ENCODE assay signal across 13 cellular contexts in the genomic region with DNA sequence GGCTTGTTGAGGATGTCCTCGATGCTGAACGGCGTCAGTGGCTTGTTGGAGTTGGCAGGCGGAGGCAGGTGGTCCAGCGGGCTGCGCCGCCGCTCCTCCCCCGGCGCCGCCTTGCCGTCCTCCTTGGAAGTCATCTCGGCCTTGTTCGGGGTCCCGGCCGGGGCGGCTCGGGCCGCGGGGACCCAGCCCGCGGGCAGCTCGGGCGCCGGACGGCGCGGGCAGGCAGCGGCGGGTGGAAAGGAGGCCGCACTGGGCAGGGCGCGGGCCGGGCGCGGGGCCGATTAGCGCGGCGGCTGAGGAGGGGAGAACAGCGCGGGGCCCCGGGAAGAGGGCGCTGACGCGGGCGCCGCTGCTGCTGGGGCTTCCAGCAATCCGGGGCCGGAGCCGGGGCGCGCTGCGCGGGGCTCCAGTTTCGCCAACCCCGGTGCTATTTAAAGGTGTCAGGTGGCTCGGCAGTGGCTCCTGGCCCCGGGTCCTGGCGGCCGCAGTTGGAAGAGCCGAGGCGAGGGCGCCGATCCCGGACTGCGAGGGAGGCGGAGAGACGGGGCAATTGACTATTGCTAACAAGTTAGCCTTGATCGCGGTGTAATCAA. TPM values are rescaled to one million over a fixed set of nuclear protein-coding genes. Genes with fewer than 3 reads are reported as not detected.
A peak's percentile ranks its signal among the peaks of the same experiment; 100 is the strongest.
DNase-seq lines count a peak whose midpoint lies in the region; ATAC-seq, FAIRE-seq and TF ChIP-seq lines count a peak whose summit lies in the region.
"Had no signal": no experiment of that assay in that cellular context is flagged by ENCODE, and none has a peak within 500 bp of the region (broad histone marks: within the 10 kb centered on the region; RNA-seq: fewer than 3 reads in every experiment).

No MANE protein-coding gene starts in this region.

- H3K9me1 ChIP-seq in keratinocyte (ENCODE audit: control insufficient read depth, extremely low read depth, insufficient read depth, low read length) = no peaks in the 10 kb centered on the region

- H3K27me3 ChIP-seq in keratinocyte (ENCODE audit: control insufficient read depth, extremely low read depth, insufficient read depth, low read length) (peaks cover 100% of the 10 kb centered on the region), thoracic aorta (replicated peaks; ENCODE audit: insufficient read depth) (peaks cover 38% of the 10 kb centered on the region)

- H3K4me3 ChIP-seq in SK-N-MC = peak overlapping the region; percentile 49; the same call in 1 of the 2 replicates
- H3K4me3 ChIP-seq in keratinocyte (ENCODE audit: control insufficient read depth in 2 of 3, extremely low read depth in 1 of 3, insufficient read depth in 2 of 3, low read depth in 1 of 3, low read length in 3 of 3) = no peak overlapping the region
- H3K4me3 ChIP-seq in thoracic aorta = peak overlapping the region; percentile 54

- FAIRE-seq in keratinocyte (lab: Jason Lieb, UNC) = no peak

- dilution Hi-C loops in keratinocyte (cut with MboI; ENCODE audit: extremely low pct_ligation_motif_present, low sequenced_read_pairs) = no loop called here

- H3K36me3 ChIP-seq in SK-N-MC (ENCODE audit: insufficient read depth, low read length) (no peaks in the 10 kb centered on the region), keratinocyte (ENCODE audit: control insufficient read depth in 2 of 2, extremely low read depth in 1 of 2, insufficient read depth in 2 of 2, low read length in 2 of 2) (no peaks in the 10 kb centered on the region), thoracic aorta (no peaks in the 10 kb centered on the region)
- H3K36me3 ChIP-seq: left lung, tibial nerve had no signal

- H3K27ac ChIP-seq in SK-N-MC (no peak overlapping the region), keratinocyte (ENCODE audit: control insufficient read depth, insufficient read depth, low read length) (no peak overlapping the region), thoracic aorta (no peak overlapping the region)
- H3K27ac ChIP-seq: left lung, tibial nerve had no signal

- intact Hi-C loops in Right ventricle myocardium superior (cut with DNase I) (no loop called here), Right ventricle myocardium inferior (cut with DNase I) (no loop called here)

- TF ChIP-seq CTCF in keratinocyte (optimal IDR thresholded peaks at IDR 0.05 in 1 of 3, IDR thresholded peaks at IDR 0.05 in 1 of 3, conservative IDR thresholded peaks at IDR 0.05 in 1 of 3; ENCODE audit: extremely low read depth in 1 of 3, insufficient read depth in 2 of 3, low read length in 3 of 3) = no peak
- no peak for TF ChIP-seq CTCF in thoracic aorta (IDR thresholded peaks at IDR 0.05)

- H3K4me1 ChIP-seq in keratinocyte (ENCODE audit: control insufficient read depth, extremely low read depth, insufficient read depth, low read length) = peaks cover 18% of the 10 kb centered on the region
- H3K4me1 ChIP-seq in thoracic aorta (ENCODE audit: control insufficient read depth in 1 of 2, low read depth in 2 of 2) = peaks cover 47 to 58% of the 10 kb centered on the region in 2 donors

- no peaks in the 10 kb centered on the region for H3K9me3 ChIP-seq in SK-N-MC (ENCODE audit: low read depth, low read length)
- no peaks in the 10 kb centered on the region for H3K9me3 ChIP-seq in keratinocyte (ENCODE audit: control insufficient read depth, low read depth, low read length)
- H3K9me3 ChIP-seq in thoracic aorta = no peaks in the 10 kb centered on the region
- H3K9me3 ChIP-seq: left lung, tibial nerve had no signal

- ATAC-seq in Right ventricle myocardium superior (ENCODE audit: poor library complexity) (peak; percentile 22), Right ventricle myocardium inferior (no peak), thoracic aorta (ENCODE audit: insufficient number of reproducible peaks, low FRiP score, low read depth) (no peak)

- DNase-seq in Right ventricle myocardium superior = no peak
- DNase-seq in Right ventricle myocardium inferior (ENCODE audit: missing footprints) = no peak
- DNase-seq in SK-N-MC (ENCODE audit: low read depth, low spot score) = no peak
- no peak for DNase-seq in keratinocyte (ENCODE audit: low read depth, low spot score)
- no peak for DNase-seq in thoracic aorta (ENCODE audit: low spot score)
- no peak for DNase-seq in pons (ENCODE audit: low spot score)
- no peak for DNase-seq in NCI-H524 treated with DMSO at 0.1 percent for 48 hours (lab: John Stamatoyannopoulos, UW)
- DNase-seq in AML-193 (lab: John Stamatoyannopoulos, UW) = no peak
- DNase-seq: activated naive CD4-positive, alpha-beta T cell treated with Interleukin-2 at 50 U/mL for 16 hours; HCEC 1CT; left lung; T-helper 9 cell had no signal

- H4K20me1 ChIP-seq in keratinocyte (ENCODE audit: control insufficient read depth, extremely low read depth, insufficient read depth, low read length) = peaks cover 7% of the 10 kb centered on the region

- H3K9ac ChIP-seq in SK-N-MC (ENCODE audit: insufficient read length) (no peak overlapping the region), keratinocyte (ENCODE audit: control insufficient read depth, extremely low read depth, insufficient read depth, low read length) (no peak overlapping the region)

- peak overlapping the region; percentile 45 for H3K4me2 ChIP-seq in keratinocyte (ENCODE audit: control insufficient read depth, extremely low read depth, insufficient read depth, low read depth, low read length)

- H3K79me2 ChIP-seq in keratinocyte (ENCODE audit: control insufficient read depth, insufficient read depth, low read length) = no peaks in the 10 kb centered on the region

- no peak overlapping the region for H2AFZ ChIP-seq in keratinocyte (ENCODE audit: control insufficient read depth, low read length)

RNA-seq across cellular contexts. Expression of gene LBX1, which starts 0.5 kb away (rescaled TPM):
- not detected for total RNA-seq in Right ventricle myocardium superior
- not detected for total RNA-seq in Right ventricle myocardium inferior
- polyA plus RNA-seq in keratinocyte = not detected in 3 replicates
- not detected for polyA plus RNA-seq in keratinocyte (2011; ENCODE audit: low read depth)
- polyA plus RNA-seq in keratinocyte (2011; cell fraction: cytosol; rRNA removed) = not detected in 2 replicates
- not detected in 2 replicates for polyA plus RNA-seq in keratinocyte (2011; cell fraction: nucleus; rRNA removed)
- not detected in 2 replicates for polyA plus RNA-seq in keratinocyte (2012; ENCODE audit: low replicate concordance)
- polyA minus RNA-seq in keratinocyte = not detected in 3 replicates
- not detected for polyA minus RNA-seq in keratinocyte (2011; cell fraction: cytosol; rRNA and poly(A)+ RNA removed)
- polyA minus RNA-seq in keratinocyte (2011; cell fraction: nucleus; rRNA and poly(A)+ RNA removed) = not detected in 2 replicates
- not detected for total RNA-seq in thoracic aorta

Comparison
In these comparisons a context has a peak if more than half of its experiments do, and no peak if none do; other contexts are left out.
1. H3K4me3 ChIP-seq: peak in SK-N-MC (single experiment) and thoracic aorta (single experiment); none in keratinocyte (0 of 3).